15 cellular contexts compared by ENCODE assay signal in the genomic region with DNA sequence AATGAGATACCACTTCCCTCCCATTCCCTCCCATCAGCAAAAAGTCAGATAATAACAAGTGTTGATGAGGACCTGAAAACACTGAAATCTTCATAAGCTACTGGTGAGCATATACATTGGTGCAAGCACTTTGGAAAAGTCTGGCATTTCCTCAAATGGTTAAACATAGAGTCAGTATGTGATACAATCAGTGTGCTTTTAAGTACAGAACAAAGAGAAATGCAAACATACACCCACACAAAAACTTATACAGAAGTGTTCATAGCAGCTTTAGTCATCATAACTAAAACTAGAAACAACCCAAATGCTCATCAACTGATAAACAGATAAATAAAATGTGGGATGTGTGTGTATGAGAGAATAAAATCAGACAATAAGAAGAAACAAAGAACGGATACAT.
DNase-seq lines count a peak whose midpoint lies in the region; ATAC-seq and TF ChIP-seq lines count a peak whose summit lies in the region.
"Had no signal": no experiment of that assay in that cellular context is flagged by ENCODE, and none has a peak within 500 bp of the region (broad histone marks: within the 10 kb centered on the region; RNA-seq: fewer than 3 reads in every experiment).

No MANE protein-coding gene starts in this region.

- H3K9me3 ChIP-seq in breast epithelium = no peaks in the 10 kb centered on the region
- H3K9me3 ChIP-seq in T-helper 17 cell (ENCODE audit: control insufficient read depth, low read length, poor library complexity, severe bottlenecking) = no peaks in the 10 kb centered on the region

- H3K27me3 ChIP-seq in breast epithelium = no peaks in the 10 kb centered on the region
- H3K27me3 ChIP-seq: BLaER1 treated with 17β-estradiol and CSF1 and Interleukin-3, amounts not matched to agents 10 nM and 100 nM had no signal

- peak overlapping the region; percentile 7 for H3K27ac Mint-ChIP-seq in activated T-cell treated with anti-CD3 and anti-CD28 coated beads, Interleukin-2, amount 50 U/mL, for 24 hours
- H3K27ac Mint-ChIP-seq in MCF 10A (ENCODE audit: low read depth, unreplicated experiment) (peak overlapping the region; percentile 4), T-helper 17 cell (peak overlapping the region; percentile 43)
- H3K27ac Mint-ChIP-seq: CD4-positive, alpha-beta T cell; H9 had no signal

- H3K27me3 Mint-ChIP-seq in activated T-cell treated with anti-CD3 and anti-CD28 coated beads, Interleukin-2, amount 50 U/mL, for 24 hours = no peaks in the 10 kb centered on the region
- H3K27me3 Mint-ChIP-seq in MCF 10A (ENCODE audit: insufficient read depth, unreplicated experiment) (no peaks in the 10 kb centered on the region), T-helper 17 cell (no peaks in the 10 kb centered on the region)
- H3K27me3 Mint-ChIP-seq: CD4-positive, alpha-beta T cell had no signal

- no peaks in the 10 kb centered on the region for H3K4me1 ChIP-seq in breast epithelium

- CTCF ChIA-PET in MCF 10A (lab: Yijun Ruan, JAX) = interaction anchor here (1.4 kb wide), 2 partner anchors 13 to 200 kb away, joined by 3 read pairs; no protein-coding TSS in a partner anchor

- DNase-seq in activated T-cell treated with anti-CD3 and anti-CD28 coated beads, Interleukin-2, amount 50 U/mL, for 24 hours = no peak
- no peak for DNase-seq in activated T-cell treated with anti-CD3 and anti-CD28 coated beads for 4 hours
- DNase-seq in MCF 10A (ENCODE audit: unreplicated experiment) = no peak
- no peak for DNase-seq in breast epithelium (ENCODE audit: low spot score in 2 of 2)
- no peak for DNase-seq in T-helper 17 cell
- DNase-seq in epithelial cell of esophagus (ENCODE audit: low read depth) = peak; percentile 6
- no peak for DNase-seq in GM20000 (ENCODE audit: low spot score)
- DNase-seq: ACHN; CD4-positive, alpha-beta T cell; DMS79; GOT3; H9 had no signal

- H3K36me3 ChIP-seq in breast epithelium = no peaks in the 10 kb centered on the region

- H3K4me3 Mint-ChIP-seq in activated T-cell treated with anti-CD3 and anti-CD28 coated beads, Interleukin-2, amount 50 U/mL, for 24 hours = no peak overlapping the region
- no peak overlapping the region for H3K4me3 Mint-ChIP-seq in MCF 10A (ENCODE audit: unreplicated experiment)
- H3K4me3 Mint-ChIP-seq in T-helper 17 cell = no peak overlapping the region
- H3K4me3 Mint-ChIP-seq: CD4-positive, alpha-beta T cell; H9 had no signal

- H3K9me3 Mint-ChIP-seq in activated T-cell treated with anti-CD3 and anti-CD28 coated beads, Interleukin-2, amount 50 U/mL, for 24 hours = no peaks in the 10 kb centered on the region
- no peaks in the 10 kb centered on the region for H3K9me3 Mint-ChIP-seq in MCF 10A (ENCODE audit: unreplicated experiment)
- H3K9me3 Mint-ChIP-seq: CD4-positive, alpha-beta T cell; H9 had no signal

- peaks cover 46% of the 10 kb centered on the region for H3K36me3 Mint-ChIP-seq in activated T-cell treated with anti-CD3 and anti-CD28 coated beads, Interleukin-2, amount 50 U/mL, for 24 hours (ENCODE audit: low read depth)
- H3K36me3 Mint-ChIP-seq in MCF 10A (ENCODE audit: insufficient read depth, unreplicated experiment) (no peaks in the 10 kb centered on the region), T-helper 17 cell (ENCODE audit: low read depth) (no peaks in the 10 kb centered on the region)

- no peak overlapping the region for H3K27ac ChIP-seq in breast epithelium
- H3K27ac ChIP-seq: BLaER1 treated with 17β-estradiol and CSF1 and Interleukin-3, amounts not matched to agents 10 nM and 100 nM had no signal

- POLR2A ChIA-PET in MCF 10A (lab: Yijun Ruan, JAX) = no interaction called here

- H3K4me3 ChIP-seq in breast epithelium (no peak overlapping the region), epithelial cell of esophagus (ENCODE audit: low read length) (no peak overlapping the region)
- H3K4me3 ChIP-seq: BLaER1 treated with 17β-estradiol and CSF1 and Interleukin-3, amounts not matched to agents 10 nM and 100 nM; GM12878 had no signal

- no peak for TF ChIP-seq POLR2A in breast epithelium (IDR thresholded peaks at IDR 0.05)

- H3K4me1 Mint-ChIP-seq in activated T-cell treated with anti-CD3 and anti-CD28 coated beads, Interleukin-2, amount 50 U/mL, for 24 hours (ENCODE audit: low read depth) = peaks cover 25% of the 10 kb centered on the region
- H3K4me1 Mint-ChIP-seq in MCF 10A (ENCODE audit: insufficient read depth, unreplicated experiment) (no peaks in the 10 kb centered on the region), T-helper 17 cell (peaks cover 7% of the 10 kb centered on the region)
- H3K4me1 Mint-ChIP-seq: H9 had no signal

- no peak for TF ChIP-seq CTCF in MCF 10A (IDR thresholded peaks at IDR 0.05; ENCODE audit: unreplicated experiment)
- TF ChIP-seq CTCF in breast epithelium (IDR thresholded peaks at IDR 0.05) = no peak
- TF ChIP-seq CTCF in epithelial cell of esophagus (IDR thresholded peaks at IDR 0.05; ENCODE audit: insufficient read depth, low read depth, low read length, missing control alignments) = no peak
- TF ChIP-seq CTCF in GM20000 (IDR thresholded peaks at IDR 0.05; ENCODE audit: extremely low read depth, missing control alignments) = no peak

- intact Hi-C loops in MCF 10A (cut with micrococcal nuclease) = no loop called here
- intact Hi-C loops in breast epithelium (cut with DNase I; ENCODE audit: low total_unique reads) = no loop called here

- no TSS peak for BruUV-seq in MCF 10A (replicated peaks; lab: Mats Ljungman, UMichigan)

- ATAC-seq in T-helper 17 cell (no peak), GM18517 (IDR thresholded peaks at IDR 0.05; ENCODE audit: unreplicated experiment) (no peak)
- ATAC-seq: GM12878 had no signal
